1 cellular context compared by ENCODE assay signal in genomic region chr1:40980068-40980452, GRCh38.
TF ChIP-seq lines count a peak whose summit lies in the region.

No MANE protein-coding gene starts in this region.

TF ChIP-seq in HepG2, 621 proteins besides CTCF, POLR2A, EP300 and RAD21 (continued from another document):
- TF ChIP-seq PAXIP1 (CRISPR knock-in tag; conservative IDR thresholded peaks at IDR 0.05) (no peak), PHF20 (CRISPR knock-in tag; IDR thresholded peaks at IDR 0.05) (no peak)
TF ChIP-seq in HepG2: peak in this region for 21.
